In genomic region chr1:117897551-117897950, GRCh38 we compare ENCODE assay signal across 1 cellular context.
TF ChIP-seq lines count a peak whose summit lies in the region.

No MANE protein-coding gene starts in this region.

TF ChIP-seq in endothelial cell of umbilical vein, 7 proteins besides CTCF, POLR2A, EP300 and RAD21:
- no peak for TF ChIP-seq POLR2AphosphoS5 (IDR thresholded peaks at IDR 0.05; ENCODE audit: insufficient read depth, low read depth, low read length)
- no peak for TF ChIP-seq EZH2 (IDR thresholded peaks at IDR 0.05; ENCODE audit: borderline replicate concordance, low read depth, low read length, severe bottlenecking)
- TF ChIP-seq JUN (IDR thresholded peaks at IDR 0.05; ENCODE audit: borderline replicate concordance, insufficient read depth, insufficient read length, low read depth), result no peak
- TF ChIP-seq GATA2 (IDR thresholded peaks at IDR 0.05; ENCODE audit: insufficient read depth, insufficient read length, low read depth, low read length), result no peak
- TF ChIP-seq MYC (IDR thresholded peaks at IDR 0.05; ENCODE audit: low read depth, low read length), result no peak
- TF ChIP-seq MAX (IDR thresholded peaks at IDR 0.05; ENCODE audit: insufficient read depth, insufficient read length), result no peak
- no peak for TF ChIP-seq FOS (IDR thresholded peaks at IDR 0.05; ENCODE audit: borderline replicate concordance, insufficient read depth, low read length)
